ENCODE assay signal across 8 cellular contexts in the genomic region with DNA sequence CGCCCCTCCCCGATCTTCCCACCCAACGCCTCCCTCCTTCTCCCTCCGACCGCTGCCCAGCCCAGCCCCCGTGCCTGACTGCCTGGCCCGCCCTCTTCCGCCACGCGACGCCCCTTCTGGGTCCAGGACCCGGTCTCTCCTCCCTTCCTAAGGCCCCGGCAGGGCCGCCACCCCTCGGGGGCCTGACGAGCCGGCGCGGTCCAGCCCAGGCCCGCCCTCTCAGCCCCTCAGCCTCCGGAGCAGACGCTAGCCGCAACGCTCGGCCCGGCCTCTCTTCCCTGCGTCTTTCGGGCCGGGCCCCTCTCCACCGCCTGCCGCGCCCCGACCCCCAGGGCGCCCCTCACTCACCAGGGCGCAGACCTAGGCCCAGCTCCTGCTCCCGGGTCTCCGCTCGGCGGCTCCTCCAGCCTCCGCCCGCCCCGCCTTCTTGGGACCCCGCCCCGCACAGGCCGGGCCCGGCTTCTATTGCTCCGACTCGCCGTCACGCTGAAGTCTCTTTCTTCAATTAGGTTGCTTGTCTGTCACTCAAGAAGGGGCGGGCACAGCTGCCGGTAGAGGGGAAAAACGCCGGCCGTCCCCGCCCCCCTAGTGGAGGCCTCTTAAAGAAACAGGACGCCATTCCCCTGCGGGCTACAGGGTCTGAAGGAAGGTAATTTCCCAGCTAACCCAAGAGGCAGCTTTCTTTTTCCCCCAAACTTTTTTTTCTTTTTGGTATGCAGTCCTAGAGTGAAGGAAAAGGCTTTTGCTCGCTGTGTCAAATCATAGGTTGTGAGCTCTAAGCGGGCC. TPM values are rescaled to one million over a fixed set of nuclear protein-coding genes. Genes with fewer than 3 reads are reported as not detected.
DNase-seq lines count a peak whose midpoint lies in the region; ATAC-seq and TF ChIP-seq lines count a peak whose summit lies in the region.

A gene with protein sequence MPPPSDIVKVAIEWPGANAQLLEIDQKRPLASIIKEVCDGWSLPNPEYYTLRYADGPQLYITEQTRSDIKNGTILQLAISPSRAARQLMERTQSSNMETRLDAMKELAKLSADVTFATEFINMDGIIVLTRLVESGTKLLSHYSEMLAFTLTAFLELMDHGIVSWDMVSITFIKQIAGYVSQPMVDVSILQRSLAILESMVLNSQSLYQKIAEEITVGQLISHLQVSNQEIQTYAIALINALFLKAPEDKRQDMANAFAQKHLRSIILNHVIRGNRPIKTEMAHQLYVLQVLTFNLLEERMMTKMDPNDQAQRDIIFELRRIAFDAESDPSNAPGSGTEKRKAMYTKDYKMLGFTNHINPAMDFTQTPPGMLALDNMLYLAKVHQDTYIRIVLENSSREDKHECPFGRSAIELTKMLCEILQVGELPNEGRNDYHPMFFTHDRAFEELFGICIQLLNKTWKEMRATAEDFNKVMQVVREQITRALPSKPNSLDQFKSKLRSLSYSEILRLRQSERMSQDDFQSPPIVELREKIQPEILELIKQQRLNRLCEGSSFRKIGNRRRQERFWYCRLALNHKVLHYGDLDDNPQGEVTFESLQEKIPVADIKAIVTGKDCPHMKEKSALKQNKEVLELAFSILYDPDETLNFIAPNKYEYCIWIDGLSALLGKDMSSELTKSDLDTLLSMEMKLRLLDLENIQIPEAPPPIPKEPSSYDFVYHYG (minus strand): TSS at position 416 of the 786 bp plus-strand sequence. CDS start 12,133 bp downstream, outside the sequence.

- peak within 1 kb of the TSS; percentile 95 for H3K27ac Mint-ChIP-seq in mesothelial cell of epicardium

- no peaks in the 10 kb centered on the region for H3K27me3 Mint-ChIP-seq in mesothelial cell of epicardium (ENCODE audit: low read depth)

- H3K36me3 ChIP-seq in NT2/D1 (ENCODE audit: insufficient read depth, insufficient read length, low read length), result peaks cover 25% of the 10 kb centered on the region

- peaks cover 43% of the 10 kb centered on the region for H3K4me1 Mint-ChIP-seq in mesothelial cell of epicardium

- TF ChIP-seq CTCF in mesothelial cell of epicardium (IDR thresholded peaks at IDR 0.05; ENCODE audit: unreplicated experiment), result peak; percentile 49

- peaks cover 7% of the 10 kb centered on the region for H3K4me1 ChIP-seq in NT2/D1 (ENCODE audit: insufficient read depth, insufficient read length)

- H3K9me3 Mint-ChIP-seq in mesothelial cell of epicardium, result no peaks in the 10 kb centered on the region

- in situ Hi-C loops in endometrial microvascular endothelial cells (cut with HindIII; ENCODE audit: inconsistent ontology term, low pct_unique_long_range_greater_than_20kb, low sequenced_read_pairs), result no loop called here

- peak within 1 kb of the TSS; percentile 96 for H3K4me3 ChIP-seq in NT2/D1 (ENCODE audit: insufficient read length, low read depth)

- DNase-seq in COR-L47 (lab: John Stamatoyannopoulos, UW) (peak; percentile 96), HUDEP-2 (lab: John Stamatoyannopoulos, UW; ENCODE audit: unreplicated experiment in 76 of 76) (peak in 75 of 76 experiments; percentile 11 to 98 (median 87)), NT2/D1 (ENCODE audit: low read depth, low spot score) (peak; percentile 97), mesothelial cell of epicardium (ENCODE audit: low spot score in 2 of 2, unreplicated experiment in 2 of 2) (peak; percentile 96 to 97)
- peak; percentile 93 for DNase-seq in activated CD8-positive, alpha-beta memory T cell treated with anti-CD3 and anti-CD28 coated beads, Interleukin-2, amount 50 U/mL, for 1 hour (ENCODE audit: extremely low read depth)
- peak; percentile 94 to 96 for DNase-seq in stimulated activated CD8-positive, alpha-beta memory T cell treated with anti-CD3 and anti-CD28 coated beads, Interleukin-15, amount 100 ng/mL, for 48 hours (ENCODE audit: low read depth in 2 of 2)

- no peaks in the 10 kb centered on the region for H3K9me3 ChIP-seq in NT2/D1 (ENCODE audit: insufficient read depth, low read length)

- peak; percentile 90 for ATAC-seq in GM21381 (IDR thresholded peaks at IDR 0.05; ENCODE audit: unreplicated experiment)

- H3K4me3 Mint-ChIP-seq in mesothelial cell of epicardium, result peak within 1 kb of the TSS; percentile 90

- no peaks in the 10 kb centered on the region for H3K36me3 Mint-ChIP-seq in mesothelial cell of epicardium

- H3K9ac ChIP-seq in NT2/D1 (ENCODE audit: insufficient read length, low read depth), result peak within 1 kb of the TSS; percentile 98

- H3K27me3 ChIP-seq in NT2/D1 (ENCODE audit: insufficient read depth, insufficient read length), result peaks cover 8% of the 10 kb centered on the region

RNA-seq across cellular contexts. Expression of the gene that starts here (rescaled TPM):
- 41.7 TPM for total RNA-seq in endometrial microvascular endothelial cells (ENCODE audit: inconsistent ontology term)
- 53.2 to 56.5 TPM (median 54.2 TPM) in 3 replicates for total RNA-seq in mesothelial cell of epicardium

Comparison
In these comparisons a context has a peak if more than half of its experiments do, and no peak if none do; other contexts are left out.
1. Peak in every context shown above with its lines: DNase-seq, ATAC-seq and H3K4me3 ChIP-seq.